Comparison of ENCODE assay signal across 8 cellular contexts in the genomic region with DNA sequence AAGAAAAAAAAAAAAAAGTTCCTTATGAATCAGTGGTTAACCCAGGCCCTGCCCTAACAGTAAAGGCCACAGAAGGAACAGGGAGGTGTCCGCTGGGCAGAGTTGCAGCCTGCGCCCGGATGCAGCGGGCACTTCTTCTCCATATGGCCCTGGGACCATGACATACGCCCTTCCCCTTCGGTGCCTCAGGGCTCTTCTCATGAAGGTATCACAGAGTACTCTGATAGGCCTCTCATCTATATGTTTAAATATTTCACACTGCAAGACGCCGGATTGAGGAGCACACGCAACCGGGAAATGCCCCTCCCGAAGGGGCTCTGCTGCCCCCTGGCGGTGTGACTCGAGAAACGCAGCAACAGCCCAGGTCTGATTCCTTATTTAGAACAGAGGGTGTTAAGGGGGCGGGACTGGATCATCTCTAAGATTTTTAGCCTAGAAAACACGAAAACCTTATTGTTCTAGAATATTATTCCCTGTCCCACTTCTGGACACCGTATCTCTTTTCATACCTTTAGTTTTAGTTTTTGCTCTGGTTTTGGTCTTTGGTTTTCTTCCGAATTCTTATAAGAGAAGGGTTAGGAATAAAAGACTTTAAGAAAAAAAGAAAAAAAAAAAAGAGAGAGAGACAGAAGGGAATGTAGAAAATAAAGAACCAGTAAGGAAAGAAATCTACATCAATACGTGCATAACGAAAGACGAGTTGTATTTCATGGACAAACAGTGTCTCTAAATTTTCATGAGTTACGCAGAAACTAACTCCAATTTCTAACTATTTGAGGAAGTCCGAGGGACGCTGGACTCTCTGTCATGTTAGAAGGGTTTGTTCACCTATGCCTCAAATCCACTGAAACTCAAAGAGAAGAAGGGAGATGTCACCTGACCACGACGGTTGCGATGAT. TPM values are rescaled to one million over a fixed set of nuclear protein-coding genes. Genes with fewer than 3 reads are reported as not detected.
DNase-seq lines count a peak whose midpoint lies in the region; ATAC-seq, FAIRE-seq and TF ChIP-seq lines count a peak whose summit lies in the region.

No MANE protein-coding gene starts in this region.

- TF ChIP-seq CTCF in bronchial epithelial cell (IDR thresholded peaks at IDR 0.05; ENCODE audit: insufficient read depth, low read length, severe bottlenecking) = peak; percentile 88
- TF ChIP-seq CTCF in kidney epithelial cell (IDR thresholded peaks at IDR 0.05; ENCODE audit: insufficient read depth, low read length, poor library complexity, severe bottlenecking) = peak; percentile 97

- FAIRE-seq in bronchial epithelial cell (lab: Jason Lieb, UNC) = no peak

- H3K36me3 ChIP-seq in bronchial epithelial cell (ENCODE audit: control insufficient read depth, insufficient read depth, low read length) = peaks cover 17% of the 10 kb centered on the region
- peaks cover 3% of the 10 kb centered on the region for H3K36me3 ChIP-seq in kidney epithelial cell (ENCODE audit: control insufficient read depth, insufficient read depth, low read length)

- H3K27me3 ChIP-seq in bronchial epithelial cell (ENCODE audit: control insufficient read depth, insufficient read depth, low read length) (no peaks in the 10 kb centered on the region), kidney epithelial cell (ENCODE audit: control insufficient read depth, insufficient read depth, low read length) (no peaks in the 10 kb centered on the region)

- ATAC-seq in HG03066 (IDR thresholded peaks at IDR 0.05; ENCODE audit: low read depth, unreplicated experiment) = peak; percentile 69

- peak; percentile 34 to 78 for DNase-seq in NCI-H524 (lab: John Stamatoyannopoulos, UW)
- no peak for DNase-seq in NCI-H524 treated with DMSO at 0.1 percent for 48 hours (lab: John Stamatoyannopoulos, UW)
- peak; percentile 58 for DNase-seq in NCI-H2227 treated with DMSO at 0.1 percent for 48 hours (lab: John Stamatoyannopoulos, UW)
- peak; percentile 75 to 86 (median 80) for DNase-seq in activated CD4-positive, CD25-positive, alpha-beta regulatory T cell (lab: John Stamatoyannopoulos, UW)
- DNase-seq in bronchial epithelial cell (ENCODE audit: low read depth) = peak; percentile 63
- DNase-seq in kidney epithelial cell (ENCODE audit: low read depth) = no peak
- peak; percentile 69 to 87 for DNase-seq in stimulated activated CD4-positive, alpha-beta T cell treated with anti-CD3 and anti-CD28 coated beads, Interleukin-1b, Interleukin-23, amount 100 ng/mL, for 1 hour (ENCODE audit: low read depth in 2 of 2)

- H3K4me3 ChIP-seq in bronchial epithelial cell (ENCODE audit: low read depth, low read length) (no peak overlapping the region), kidney epithelial cell (ENCODE audit: low read depth, low read length) (no peak overlapping the region)

RNA-seq across cellular contexts. Expression of a gene that starts 12.0 kb away (rescaled TPM):
- total RNA-seq in bronchial epithelial cell (22.5 and 27.1 TPM in 2 replicates), kidney epithelial cell (13.6 and 18.1 TPM in 2 replicates)

RNA-seq across cellular contexts. Expression of a gene that starts 48.2 kb away (rescaled TPM):
- 72.1 and 90.6 TPM in 2 replicates for total RNA-seq in bronchial epithelial cell
- 92.3 and 110 TPM in 2 replicates for total RNA-seq in kidney epithelial cell

Comparison
In these comparisons a context has a peak if more than half of its experiments do, and no peak if none do; other contexts are left out.
1. DNase-seq: peak in NCI-H524 (2 of 2), NCI-H2227 treated with DMSO at 0.1 percent for 48 hours (single experiment), activated CD4-positive, CD25-positive, alpha-beta regulatory T cell (4 of 4), bronchial epithelial cell (single experiment) and stimulated activated CD4-positive, alpha-beta T cell treated with anti-CD3 and anti-CD28 coated beads, Interleukin-1b, Interleukin-23, amount 100 ng/mL, for 1 hour (2 of 2); none in NCI-H524 treated with DMSO at 0.1 percent for 48 hours (single experiment) and kidney epithelial cell (single experiment).